10 cellular contexts compared by ENCODE assay signal in genomic region chr2:149365826-149366583, GRCh38. TPM values are rescaled to one million over a fixed set of nuclear protein-coding genes. Genes with fewer than 3 reads are reported as not detected.
A peak's percentile ranks its signal among the peaks of the same experiment; 100 is the strongest.
DNase-seq lines count a peak whose midpoint lies in the region; ATAC-seq lines count a peak whose summit lies in the region.
"Had no signal": no experiment of that assay in that cellular context is flagged by ENCODE, and none has a peak within 500 bp of the region (broad histone marks: within the 10 kb centered on the region; RNA-seq: fewer than 3 reads in every experiment).

No MANE protein-coding gene starts in this region.

- H2AK5ac ChIP-seq in mesenchymal stem cell (ENCODE audit: low read length, severe bottlenecking) = no peak overlapping the region

- H3K4me2 ChIP-seq in mesenchymal stem cell (ENCODE audit: low read length, poor library complexity, severe bottlenecking) = no peak overlapping the region

- no peak overlapping the region for H4K8ac ChIP-seq in mesenchymal stem cell (ENCODE audit: low read length)

- no peaks in the 10 kb centered on the region for H3K4me1 ChIP-seq in mesenchymal stem cell (ENCODE audit: control insufficient read depth, insufficient read depth, low read depth, low read length)

- DNase-seq in EL = peak; percentile 71
- DNase-seq in NCI-H2029 treated with DMSO at 0.1 percent for 48 hours (lab: John Stamatoyannopoulos, UW) = peak; percentile 93
- DNase-seq in astrocyte of the hippocampus (ENCODE audit: low read depth, low spot score) = peak; percentile 47
- DNase-seq in mesenchymal stem cell = peak; percentile 43
- no peak for DNase-seq in sciatic nerve (ENCODE audit: low spot score)
- no peak for DNase-seq in AG20443 (ENCODE audit: low spot score)
- DNase-seq in DMS 273 treated with DMSO at 0.1 percent for 48 hours (lab: John Stamatoyannopoulos, UW) = no peak
- DNase-seq: CD4-positive, CD25-positive, alpha-beta regulatory T cell; cortex of kidney had no signal

- H3K4me3 ChIP-seq in mesenchymal stem cell (ENCODE audit: insufficient read depth in 1 of 2, low read depth in 1 of 2, low read length in 2 of 2) = no peak overlapping the region

- ATAC-seq in sciatic nerve (no peak), HG03439 (IDR thresholded peaks at IDR 0.05; ENCODE audit: unreplicated experiment) (no peak)

- no peak overlapping the region for H3K14ac ChIP-seq in mesenchymal stem cell (ENCODE audit: low read length in 2 of 2)

- no peaks in the 10 kb centered on the region for H3K36me3 ChIP-seq in mesenchymal stem cell (ENCODE audit: control insufficient read depth in 1 of 2, insufficient read depth in 2 of 2, low read depth in 1 of 2, low read length in 2 of 2)

- no peak overlapping the region for H3K27ac ChIP-seq in mesenchymal stem cell (ENCODE audit: low read length, poor library complexity, severe bottlenecking)

- H4K91ac ChIP-seq in mesenchymal stem cell (ENCODE audit: low read length) = no peak overlapping the region

- H3K23ac ChIP-seq in mesenchymal stem cell (ENCODE audit: low read length in 2 of 2) = no peak overlapping the region

- no peaks in the 10 kb centered on the region for H3K79me1 ChIP-seq in mesenchymal stem cell (replicated peaks; ENCODE audit: low read length, poor library complexity, severe bottlenecking)

- peak overlapping the region in 1 of 2 experiments; percentile 11 for H3K18ac ChIP-seq in mesenchymal stem cell (ENCODE audit: low read depth in 1 of 2, low read length in 2 of 2)

- WGBS in mesenchymal stem cell = 53% methylated on average over 3 of the region's 5 CpGs

- H3K9ac ChIP-seq in mesenchymal stem cell (ENCODE audit: low read length) = no peak overlapping the region

- H2BK5ac ChIP-seq in mesenchymal stem cell (ENCODE audit: low read depth, low read length, poor library complexity, severe bottlenecking) = no peak overlapping the region

- H2AFZ ChIP-seq in mesenchymal stem cell (ENCODE audit: low read depth, low read length) = no peak overlapping the region

- no peak overlapping the region for H2BK15ac ChIP-seq in mesenchymal stem cell (ENCODE audit: low read depth, poor library complexity, severe bottlenecking)

- no peak overlapping the region for H2BK120ac ChIP-seq in mesenchymal stem cell (ENCODE audit: low read depth, low read length)

- intact Hi-C loops in sciatic nerve (cut with DNase I) = no loop called here

- H3K9me3 ChIP-seq in mesenchymal stem cell (ENCODE audit: control insufficient read depth, low read length) = no peaks in the 10 kb centered on the region

- H3K27me3 ChIP-seq in mesenchymal stem cell (ENCODE audit: control insufficient read depth in 1 of 2, insufficient read depth in 1 of 2, low read length in 2 of 2) = no peaks in the 10 kb centered on the region

- no peak overlapping the region for H3K4ac ChIP-seq in mesenchymal stem cell (ENCODE audit: low read depth in 1 of 2, low read length in 2 of 2)

- no peak overlapping the region for H2BK12ac ChIP-seq in mesenchymal stem cell (ENCODE audit: low read length in 2 of 2)

RNA-seq across cellular contexts. Expression of gene LYPD6, which starts 35.6 kb away (rescaled TPM):
- polyA plus RNA-seq in mesenchymal stem cell (2013, experiment 1 of 2) = 6.8 TPM
- polyA plus RNA-seq in mesenchymal stem cell (2013, experiment 2 of 2) = 6.6 TPM
- 10.0 TPM for total RNA-seq in sciatic nerve
- total RNA-seq: CD4-positive, CD25-positive, alpha-beta regulatory T cell had no signal
- polyA plus RNA-seq: CD4-positive, CD25-positive, alpha-beta regulatory T cell had no signal

Comparison
In these comparisons a context has a peak if more than half of its experiments do, and no peak if none do; other contexts are left out.
1. DNase-seq: peak in EL (single experiment), NCI-H2029 treated with DMSO at 0.1 percent for 48 hours (single experiment), astrocyte of the hippocampus (single experiment) and mesenchymal stem cell (single experiment); none in sciatic nerve (single experiment), AG20443 (single experiment) and DMS 273 treated with DMSO at 0.1 percent for 48 hours (single experiment).